9 cellular contexts compared by ENCODE assay signal in genomic region chr4:40228497-40229365, GRCh38. TPM values are rescaled to one million over a fixed set of nuclear protein-coding genes. Genes with fewer than 3 reads are reported as not detected.
DNase-seq lines count a peak whose midpoint lies in the region; ATAC-seq and TF ChIP-seq lines count a peak whose summit lies in the region.
"Had no signal": no experiment of that assay in that cellular context is flagged by ENCODE, and none has a peak within 500 bp of the region (broad histone marks: within the 10 kb centered on the region; RNA-seq: fewer than 3 reads in every experiment).

No MANE protein-coding gene starts in this region.

- peak overlapping the region; percentile 78 for H3K4me3 Mint-ChIP-seq in activated naive CD8-positive, alpha-beta T cell treated with anti-CD3 and anti-CD28 coated beads for 36 hours

- peak overlapping the region; percentile 97 for H3K27ac Mint-ChIP-seq in activated naive CD8-positive, alpha-beta T cell treated with anti-CD3 and anti-CD28 coated beads for 36 hours

- DNase-seq in AG10803 (ENCODE audit: low read depth) = no peak
- no peak for DNase-seq in activated naive CD8-positive, alpha-beta T cell treated with anti-CD3 and anti-CD28 coated beads for 36 hours
- no peak for DNase-seq in smooth muscle cell (lab: John Stamatoyannopoulos, UW; ENCODE audit: unreplicated experiment)
- DNase-seq in Kasumi-1 (lab: John Stamatoyannopoulos, UW) = no peak
- DNase-seq in SIG-M5 (lab: John Stamatoyannopoulos, UW) = no peak
- no peak for DNase-seq in GM03348 (ENCODE audit: low spot score)

- no peak overlapping the region for H3K9ac ChIP-seq in smooth muscle cell (ENCODE audit: low read depth)

- H3K9me3 Mint-ChIP-seq in activated naive CD8-positive, alpha-beta T cell treated with anti-CD3 and anti-CD28 coated beads for 36 hours = peaks cover 5% of the 10 kb centered on the region

- ATAC-seq in GM18873 (IDR thresholded peaks at IDR 0.05; ENCODE audit: low FRiP score, unreplicated experiment) = peak; percentile 53
- peak; percentile 41 for ATAC-seq in HG03108 (IDR thresholded peaks at IDR 0.05; ENCODE audit: unreplicated experiment)

- H3F3A ChIP-seq in smooth muscle cell (ENCODE audit: low read depth) = peaks cover 7% of the 10 kb centered on the region

- no peaks in the 10 kb centered on the region for H3K79me2 ChIP-seq in smooth muscle cell (ENCODE audit: low read depth)

- no peak overlapping the region for H3K4me3 ChIP-seq in AG10803 (ENCODE audit: low read length)
- H3K4me3 ChIP-seq in smooth muscle cell = no peak overlapping the region

- WGBS in smooth muscle cell (ENCODE audit: low lambda C conversion rate) = 95% methylated on average over 10 of the region's 10 CpGs

- H2AFZ ChIP-seq in smooth muscle cell (ENCODE audit: low read depth) = no peak overlapping the region

- H3K4me1 Mint-ChIP-seq in activated naive CD8-positive, alpha-beta T cell treated with anti-CD3 and anti-CD28 coated beads for 36 hours = peaks cover 90% of the 10 kb centered on the region

- H3K27ac ChIP-seq in smooth muscle cell (ENCODE audit: low read depth) = no peak overlapping the region
- H3K27ac ChIP-seq: epithelial cell of prostate had no signal

- peaks cover 3% of the 10 kb centered on the region for H3K27me3 Mint-ChIP-seq in activated naive CD8-positive, alpha-beta T cell treated with anti-CD3 and anti-CD28 coated beads for 36 hours

- H4K20me1 ChIP-seq in smooth muscle cell (ENCODE audit: low read depth) = no peaks in the 10 kb centered on the region

- no peak overlapping the region for H3K4me2 ChIP-seq in smooth muscle cell

- no peaks in the 10 kb centered on the region for H3K9me3 ChIP-seq in smooth muscle cell (replicated peaks; ENCODE audit: low read depth)

- no peaks in the 10 kb centered on the region for H3K27me3 ChIP-seq in smooth muscle cell (ENCODE audit: low read depth)

- TF ChIP-seq CTCF in AG10803 (conservative IDR thresholded peaks at IDR 0.05; ENCODE audit: low read length) = peak; percentile 45
- TF ChIP-seq CTCF in smooth muscle cell (IDR thresholded peaks at IDR 0.05; ENCODE audit: borderline replicate concordance, insufficient read depth, poor library complexity, severe bottlenecking) = peak; percentile 23

- H3K4me1 ChIP-seq in smooth muscle cell (ENCODE audit: low read depth) = peaks cover 4% of the 10 kb centered on the region

- peaks cover 76% of the 10 kb centered on the region for H3K36me3 Mint-ChIP-seq in activated naive CD8-positive, alpha-beta T cell treated with anti-CD3 and anti-CD28 coated beads for 36 hours

- no peaks in the 10 kb centered on the region for H3K36me3 ChIP-seq in smooth muscle cell (ENCODE audit: low read depth)

RNA-seq across cellular contexts. Expression of gene RHOH, which starts 31.9 kb away (rescaled TPM):
- 100 to 1,000 TPM; 112 to 114 TPM for total RNA-seq in activated naive CD8-positive, alpha-beta T cell treated with anti-CD3 and anti-CD28 coated beads for 36 hours
- not detected in 2 replicates for total RNA-seq in smooth muscle cell
- polyA plus RNA-seq in smooth muscle cell = 0.46 TPM in 1 of 2 replicates, not detected in the other

Comparison
In these comparisons a context has a peak if more than half of its experiments do, and no peak if none do; other contexts are left out.
1. RNA of gene RHOH, which starts 31.9 kb away (total RNA-seq): 112 to 114 TPM in activated naive CD8-positive, alpha-beta T cell treated with anti-CD3 and anti-CD28 coated beads for 36 hours; not detected in smooth muscle cell; every median in the first group is over 100 times any median in the second.